In the genomic region with DNA sequence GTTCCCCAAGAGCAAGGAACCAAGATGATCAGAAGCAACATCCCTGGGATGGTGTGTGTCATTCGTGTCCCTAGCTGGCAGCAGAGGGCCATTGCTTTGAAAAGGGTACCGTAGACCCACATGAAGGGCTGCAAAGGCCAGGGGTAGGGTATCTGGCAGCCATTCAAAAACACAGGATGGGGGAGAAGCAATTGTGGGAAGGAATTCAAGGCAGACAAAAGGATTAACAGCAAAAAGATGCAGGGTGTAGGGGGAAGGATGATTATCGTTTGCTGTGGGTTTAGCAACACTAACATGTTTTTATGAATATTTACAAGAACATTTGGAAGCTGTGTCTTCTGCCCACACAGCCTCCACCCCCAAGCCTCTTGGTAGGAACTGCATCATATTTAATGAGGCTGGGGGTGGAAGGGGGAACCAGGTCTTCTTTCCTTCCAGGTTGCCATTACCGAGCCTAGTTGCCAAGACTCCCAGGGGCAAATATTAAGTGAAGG, we compare ENCODE assay signal across 17 cellular contexts.
"Had no signal": no experiment of that assay in that cellular context is flagged by ENCODE, and none has a peak within 500 bp of the region (broad histone marks: within the 10 kb centered on the region; RNA-seq: fewer than 3 reads in every experiment).

No MANE protein-coding gene starts in this region.

- H3K4me1 ChIP-seq: foreskin keratinocyte, left ventricle myocardium inferior, stomach, transverse colon had no signal

- DNase-seq: activated CD8-positive, alpha-beta memory T cell treated with anti-CD3 and anti-CD28 coated beads for 24 hours; activated CD8-positive, alpha-beta memory T cell treated with anti-CD3 and anti-CD28 coated beads, Interleukin-2, amount 50 U/mL, for 4 hours; activated naive CD4-positive, alpha-beta T cell treated with Interleukin-2 at 50 U/mL for 16 hours; activated naive CD8-positive, alpha-beta T cell treated with anti-CD3 and anti-CD28 coated beads, Interleukin-2, amount 10 ng/mL, durations not matched to agents 7 days and 5 days; activated T-cell treated with anti-CD3 and anti-CD28 coated beads, Interleukin-2, amount 50 U/mL, for 24 hours; amniotic stem cell; erythroblast; naive thymus-derived CD8-positive, alpha-beta T cell; stimulated activated CD4-positive, alpha-beta T cell treated with anti-CD3 and anti-CD28 coated beads, Interleukin-4, amount 100 ng/mL, for 24 hours; stomach; T-helper 9 cell; transverse colon had no signal

- H3K36me3 Mint-ChIP-seq: activated naive CD8-positive, alpha-beta T cell treated with anti-CD3 and anti-CD28 coated beads, Interleukin-2, amount 10 ng/mL, durations not matched to agents 7 days and 5 days; mesothelial cell of epicardium; naive thymus-derived CD8-positive, alpha-beta T cell had no signal

- H3K36me3 ChIP-seq: left ventricle myocardium inferior, stomach, suprapubic skin, transverse colon had no signal

- ATAC-seq: naive thymus-derived CD8-positive, alpha-beta T cell had no signal

- H3K4me1 Mint-ChIP-seq: activated naive CD8-positive, alpha-beta T cell treated with anti-CD3 and anti-CD28 coated beads, Interleukin-2, amount 10 ng/mL, durations not matched to agents 7 days and 5 days; naive thymus-derived CD8-positive, alpha-beta T cell had no signal

- H3K27ac Mint-ChIP-seq: activated naive CD8-positive, alpha-beta T cell treated with anti-CD3 and anti-CD28 coated beads, Interleukin-2, amount 10 ng/mL, durations not matched to agents 7 days and 5 days; activated T-cell treated with anti-CD3 and anti-CD28 coated beads, Interleukin-2, amount 50 U/mL, for 24 hours; mesothelial cell of epicardium; naive thymus-derived CD8-positive, alpha-beta T cell; progenitor cell of endocrine pancreas had no signal

- H3K27me3 ChIP-seq: foreskin keratinocyte, stomach, suprapubic skin, transverse colon had no signal

- H3K27me3 Mint-ChIP-seq: activated T-cell treated with anti-CD3 and anti-CD28 coated beads, Interleukin-2, amount 50 U/mL, for 24 hours; progenitor cell of endocrine pancreas had no signal

- H3K4me3 Mint-ChIP-seq: activated naive CD8-positive, alpha-beta T cell treated with anti-CD3 and anti-CD28 coated beads, Interleukin-2, amount 10 ng/mL, durations not matched to agents 7 days and 5 days; activated T-cell treated with anti-CD3 and anti-CD28 coated beads, Interleukin-2, amount 50 U/mL, for 24 hours; mesothelial cell of epicardium; naive thymus-derived CD8-positive, alpha-beta T cell had no signal

- H3K9me3 Mint-ChIP-seq: activated naive CD8-positive, alpha-beta T cell treated with anti-CD3 and anti-CD28 coated beads, Interleukin-2, amount 10 ng/mL, durations not matched to agents 7 days and 5 days; activated T-cell treated with anti-CD3 and anti-CD28 coated beads, Interleukin-2, amount 50 U/mL, for 24 hours; mesothelial cell of epicardium; naive thymus-derived CD8-positive, alpha-beta T cell had no signal

- H3K9me3 ChIP-seq: left ventricle myocardium inferior, stomach, suprapubic skin, transverse colon had no signal

- H3K27ac ChIP-seq: foreskin keratinocyte, left ventricle myocardium inferior, stomach, suprapubic skin, transverse colon had no signal

- H3K4me3 ChIP-seq: left ventricle myocardium inferior, stomach, suprapubic skin, transverse colon had no signal
